Comparison of ENCODE assay signal across 8 cellular contexts in the genomic region with DNA sequence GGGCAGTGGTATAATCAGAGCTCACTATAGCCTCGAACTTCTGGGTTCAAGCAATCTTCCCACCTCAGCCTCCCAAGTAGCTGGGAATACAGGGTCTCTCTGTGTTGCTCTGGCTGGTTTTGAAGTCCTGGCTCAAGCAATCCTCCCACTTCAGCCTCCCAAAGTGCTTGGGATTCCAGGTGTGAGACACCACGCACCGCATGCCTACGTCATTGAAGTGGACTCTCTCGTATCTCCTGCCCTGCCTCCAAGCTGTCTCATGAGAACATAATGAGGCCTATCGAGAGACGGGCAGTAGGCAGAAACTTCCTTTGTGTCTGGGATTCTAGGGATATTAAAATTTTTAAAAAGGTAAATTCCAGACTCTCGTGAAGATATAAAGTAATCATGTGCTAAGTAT.
"Had no signal": no experiment of that assay in that cellular context is flagged by ENCODE, and none has a peak within 500 bp of the region (broad histone marks: within the 10 kb centered on the region; RNA-seq: fewer than 3 reads in every experiment).

No MANE protein-coding gene starts in this region.

- DNase-seq: GM23248, GOT3, H7, H9, HCEC 1CT, HFFc6 had no signal

- H3K36me3 ChIP-seq: HAP-1 had no signal

- H3K9me3 ChIP-seq: HAP-1 had no signal

- H3K9ac ChIP-seq: GM23248 had no signal

- H3K27ac ChIP-seq: GM23248 had no signal

- H3K4me2 ChIP-seq: GM23338 had no signal

- H2AFZ ChIP-seq: GM23248, GM23338 had no signal

- H3K4me1 ChIP-seq: HAP-1 had no signal

- H3K4me3 ChIP-seq: GM23248, GM23338, HAP-1 had no signal
